ENCODE assay signal across 37 cellular contexts in genomic region chr22:22129387-22129786, GRCh38.
DNase-seq lines count a peak whose midpoint lies in the region; ATAC-seq, FAIRE-seq and TF ChIP-seq lines count a peak whose summit lies in the region.
"Had no signal": no experiment of that assay in that cellular context is flagged by ENCODE, and none has a peak within 500 bp of the region (broad histone marks: within the 10 kb centered on the region; RNA-seq: fewer than 3 reads in every experiment).

No MANE protein-coding gene starts in this region.

- H3K27ac Mint-ChIP-seq in endodermal cell, result no peak overlapping the region
- H3K27ac Mint-ChIP-seq: B cell; CD14-positive monocyte; CD4-positive, alpha-beta memory T cell; CD4-positive, alpha-beta T cell; CD4-positive, CD25-positive, alpha-beta regulatory T cell; CD8-positive, alpha-beta memory T cell; CD8-positive, alpha-beta T cell had no signal

- TF ChIP-seq EP300 in K562 (IDR thresholded peaks at IDR 0.05; ENCODE audit: low read length), result no peak

- CTCF ChIA-PET in K562 (lab: Yijun Ruan, JAX; ENCODE audit: low intra/inter-chr PET ratio), result no interaction called here

- H3K4me1 ChIP-seq in Karpas-422 (ENCODE audit: low read length), result peaks cover 18% of the 10 kb centered on the region
- peaks cover 47% of the 10 kb centered on the region for H3K4me1 ChIP-seq in Loucy (ENCODE audit: insufficient read depth, low read length, poor library complexity, severe bottlenecking)
- peaks cover 45% of the 10 kb centered on the region for H3K4me1 ChIP-seq in OCI-LY1 (ENCODE audit: insufficient read depth, low read length, severe bottlenecking)
- H3K4me1 ChIP-seq in K562 (replicated peaks in 1 of 2; ENCODE audit: control insufficient read depth in 2 of 2, insufficient read depth in 2 of 2, low read length in 2 of 2), result peaks cover 0 to 14% of the 10 kb centered on the region in 2 experiments; a peak in 2 of 5 replicates
- no peaks in the 10 kb centered on the region for H3K4me1 ChIP-seq in endodermal cell (ENCODE audit: control insufficient read depth, insufficient read depth, low read length)
- H3K4me1 ChIP-seq in foreskin keratinocyte, result no peaks in the 10 kb centered on the region
- H3K4me1 ChIP-seq: A549, BE2C, BLaER1, Caco-2 had no signal

- in situ Hi-C loops in K562 (cut with MboI), result no loop called here

- intact Hi-C loops in K562 (cut with micrococcal nuclease), result no loop called here

- no peak overlapping the region for H3K4me2 ChIP-seq in Karpas-422 (ENCODE audit: low read depth, low read length, poor library complexity, severe bottlenecking)
- peak overlapping the region; percentile 44 for H3K4me2 ChIP-seq in Loucy (ENCODE audit: low read depth, low read length, poor library complexity, severe bottlenecking)
- H3K4me2 ChIP-seq in OCI-LY1 (ENCODE audit: low read length), result peak overlapping the region; percentile 65
- no peak overlapping the region for H3K4me2 ChIP-seq in K562 (ENCODE audit: insufficient read depth, low read length)
- H3K4me2 ChIP-seq: A549; BLaER1; BLaER1 treated with 17β-estradiol and CSF1 and Interleukin-3, amounts not matched to agents 10 nM and 100 nM had no signal

- H3K4me1 Mint-ChIP-seq in endodermal cell, result no peaks in the 10 kb centered on the region
- H3K4me1 Mint-ChIP-seq: CD14-positive monocyte; CD4-positive, alpha-beta memory T cell; CD4-positive, CD25-positive, alpha-beta regulatory T cell had no signal

- no peaks in the 10 kb centered on the region for H4K20me1 ChIP-seq in Karpas-422 (ENCODE audit: insufficient read depth, low read depth, low read length)
- no peaks in the 10 kb centered on the region for H4K20me1 ChIP-seq in Loucy (ENCODE audit: insufficient read depth, low read length, poor library complexity, severe bottlenecking)
- H4K20me1 ChIP-seq in OCI-LY1 (ENCODE audit: insufficient read depth, low read length), result no peaks in the 10 kb centered on the region
- no peaks in the 10 kb centered on the region for H4K20me1 ChIP-seq in K562 (replicated peaks; ENCODE audit: control insufficient read depth, insufficient read depth, low read length)
- H4K20me1 ChIP-seq: BLaER1; BLaER1 treated with 17β-estradiol and CSF1 and Interleukin-3, amounts not matched to agents 10 nM and 100 nM had no signal

- H3K27me3 ChIP-seq in Karpas-422 (ENCODE audit: low read length), result no peaks in the 10 kb centered on the region
- H3K27me3 ChIP-seq in Loucy (ENCODE audit: insufficient read depth, low read length, poor library complexity, severe bottlenecking), result no peaks in the 10 kb centered on the region
- H3K27me3 ChIP-seq in OCI-LY1 (ENCODE audit: insufficient read depth, low read length), result no peaks in the 10 kb centered on the region
- peaks cover 27 to 56% of the 10 kb centered on the region in 2 experiments for H3K27me3 ChIP-seq in K562 (ENCODE audit: control insufficient read depth in 2 of 2, insufficient read depth in 2 of 2, low read length in 2 of 2)
- peaks cover 30% of the 10 kb centered on the region for H3K27me3 ChIP-seq in endodermal cell (ENCODE audit: control insufficient read depth, insufficient read depth, low read length, poor library complexity, severe bottlenecking)
- H3K27me3 ChIP-seq in foreskin keratinocyte, result peaks cover 33% of the 10 kb centered on the region
- H3K27me3 ChIP-seq: BLaER1; BLaER1 treated with 17β-estradiol and CSF1 and Interleukin-3, amounts not matched to agents 10 nM and 100 nM had no signal

- no peaks in the 10 kb centered on the region for H3K9me1 ChIP-seq in K562 (ENCODE audit: control insufficient read depth, insufficient read depth, low read length)

- POLR2A ChIA-PET in K562 (lab: Yijun Ruan, JAX), result interaction anchor here (0.8 to 3.3 kb wide), 3 partner anchors 11 to 437 kb away, joined by 3 to 15 read pairs (median 3); no protein-coding TSS in a partner anchor

- 1% methylated on average over 3 of the region's 3 CpGs for WGBS in K562 (ENCODE audit: insufficient coverage, low coverage, missing lambda C conversion rate)
- 87 to 95% methylated on average over 2 to 3 of the region's 3 CpGs for WGBS in endodermal cell (ENCODE audit: insufficient coverage in 1 of 2, insufficient read length in 1 of 2), 2 experiments

- H3K9me3 Mint-ChIP-seq in endodermal cell, result peaks cover 10% of the 10 kb centered on the region
- H3K9me3 Mint-ChIP-seq: CD14-positive monocyte; CD4-positive, alpha-beta T cell; CD8-positive, alpha-beta memory T cell; CD8-positive, alpha-beta T cell had no signal

- TF ChIP-seq CTCF in Loucy (conservative IDR thresholded peaks at IDR 0.05; ENCODE audit: low read length), result no peak
- TF ChIP-seq CTCF in OCI-LY1 (IDR thresholded peaks at IDR 0.05; ENCODE audit: low read length), result no peak
- TF ChIP-seq CTCF in K562 (IDR thresholded peaks at IDR 0.05 in 2 of 3, conservative IDR thresholded peaks at IDR 0.05 in 1 of 3; ENCODE audit: insufficient read depth in 2 of 3, low read depth in 1 of 3, low read length in 3 of 3), result no peak
- no peak for TF ChIP-seq CTCF in endodermal cell (conservative IDR thresholded peaks at IDR 0.05)
- no peak for TF ChIP-seq CTCF in foreskin keratinocyte (conservative IDR thresholded peaks at IDR 0.05)

- peaks cover 72% of the 10 kb centered on the region for H3K27me3 Mint-ChIP-seq in endodermal cell (ENCODE audit: insufficient read depth)
- H3K27me3 Mint-ChIP-seq: B cell had no signal

- no peaks in the 10 kb centered on the region for H3K9me2 ChIP-seq in Karpas-422 (replicated peaks; ENCODE audit: insufficient read depth, low read length)
- H3K9me2 ChIP-seq in Loucy (replicated peaks; ENCODE audit: low read depth, low read length), result no peaks in the 10 kb centered on the region
- no peaks in the 10 kb centered on the region for H3K9me2 ChIP-seq in OCI-LY1 (ENCODE audit: low read depth, low read length)

- TF ChIP-seq POLR2A in K562 (conservative IDR thresholded peaks at IDR 0.05), result no peak

- H2AFZ ChIP-seq in Karpas-422 (ENCODE audit: low read length), result no peak overlapping the region
- H2AFZ ChIP-seq in Loucy (ENCODE audit: low read length), result no peak overlapping the region
- no peak overlapping the region for H2AFZ ChIP-seq in OCI-LY1 (ENCODE audit: low read length)
- H2AFZ ChIP-seq in K562 (ENCODE audit: low read depth, low read length), result no peak overlapping the region

- H3K36me3 ChIP-seq in Karpas-422 (ENCODE audit: insufficient read depth, low read length) (no peaks in the 10 kb centered on the region), Loucy (ENCODE audit: insufficient read depth, low read length) (no peaks in the 10 kb centered on the region), OCI-LY1 (ENCODE audit: insufficient read depth, low read length) (peaks cover 1% of the 10 kb centered on the region; the same call in 1 of the 2 replicates), K562 (ENCODE audit: control insufficient read depth, insufficient read depth, low read length) (no peaks in the 10 kb centered on the region), endodermal cell (ENCODE audit: control insufficient read depth, insufficient read depth, low read length) (no peaks in the 10 kb centered on the region)
- H3K36me3 ChIP-seq: BE2C; BLaER1; BLaER1 treated with 17β-estradiol and CSF1 and Interleukin-3, amounts not matched to agents 10 nM and 100 nM had no signal

- H3K27ac ChIP-seq in Karpas-422 (ENCODE audit: low read length) (no peak overlapping the region), OCI-LY1 (ENCODE audit: low read depth, low read length, poor library complexity, severe bottlenecking) (peak overlapping the region; percentile 82), K562 (ENCODE audit: extremely low read depth, low read depth, low read length) (no peak overlapping the region), endodermal cell (ENCODE audit: low read depth, low read length) (no peak overlapping the region), foreskin keratinocyte (no peak overlapping the region)
- H3K27ac ChIP-seq: 22Rv1; A549; BLaER1; BLaER1 treated with 17β-estradiol and CSF1 and Interleukin-3, amounts not matched to agents 10 nM and 100 nM; C4-2B had no signal

- no peak for FAIRE-seq in K562 (lab: Jason Lieb, UNC)
- FAIRE-seq: A204.1, A549, D721Med had no signal

- DNase-seq in Karpas-422 (peak; percentile 25), K562 (ENCODE audit: extremely low read depth in 1 of 4, low spot score in 3 of 4) (no peak), endodermal cell (no peak), NCI-H446 (lab: John Stamatoyannopoulos, UW) (no peak), dedifferentiated amniotic fluid mesenchymal stem cell (ENCODE audit: extremely low spot score) (no peak), foreskin keratinocyte (no peak)
- DNase-seq: 8988T; ACHN; AML-193; BE2C; C1 segment of cervical spinal cord; Caco-2; Calu3; CD4-positive, alpha-beta memory T cell; CD4-positive, alpha-beta T cell; CD4-positive, CD25-positive, alpha-beta regulatory T cell; CD8-positive, alpha-beta memory T cell; CD8-positive, alpha-beta T cell; COR-L47; DMS 273 treated with DMSO at 0.1 percent for 48 hours; DMS153; DMS53; DMS79; DMS79 treated with DMSO at 0.1 percent for 48 hours; DND-41; EL had no signal

- TF ChIP-seq RAD21 in K562 (CRISPR knock-in tag; conservative IDR thresholded peaks at IDR 0.05 in 1 of 2, IDR thresholded peaks at IDR 0.05 in 1 of 2), result no peak

- no TSS peak for BruUV-seq in K562 (replicated peaks; lab: Mats Ljungman, UMichigan)

- H3K9ac ChIP-seq in Karpas-422 (ENCODE audit: low read length) (no peak overlapping the region), Loucy (ENCODE audit: low read depth, low read length, poor library complexity, severe bottlenecking) (no peak overlapping the region), OCI-LY1 (ENCODE audit: low read length) (peak overlapping the region; percentile 63), K562 (ENCODE audit: insufficient read depth in 1 of 2, low read depth in 2 of 2, low read length in 2 of 2) (no peak overlapping the region), endodermal cell (ENCODE audit: extremely low read depth, low read length, poor library complexity, severe bottlenecking) (no peak overlapping the region)
- H3K9ac ChIP-seq: BLaER1; BLaER1 treated with 17β-estradiol and CSF1 and Interleukin-3, amounts not matched to agents 10 nM and 100 nM had no signal

- no peaks in the 10 kb centered on the region for H3K36me3 Mint-ChIP-seq in endodermal cell (ENCODE audit: low read depth)
- H3K36me3 Mint-ChIP-seq: CD14-positive monocyte; CD4-positive, alpha-beta memory T cell; CD4-positive, CD25-positive, alpha-beta regulatory T cell; CD8-positive, alpha-beta memory T cell; CD8-positive, alpha-beta T cell had no signal

- H3F3A ChIP-seq in Loucy (ENCODE audit: low read depth) (no peaks in the 10 kb centered on the region), OCI-LY1 (ENCODE audit: insufficient read depth, low read length) (no peaks in the 10 kb centered on the region)

- H3K4me3 ChIP-seq in Karpas-422 (ENCODE audit: low read length) (no peak overlapping the region), Loucy (ENCODE audit: low read length, poor library complexity, severe bottlenecking) (peak overlapping the region; percentile 16), OCI-LY1 (ENCODE audit: low read depth, low read length, poor library complexity, severe bottlenecking) (peak overlapping the region; percentile 66), K562 (no peak overlapping the region), endodermal cell (ENCODE audit: low read length) (no peak overlapping the region)
- H3K4me3 ChIP-seq: A549; BLaER1; BLaER1 treated with 17β-estradiol and CSF1 and Interleukin-3, amounts not matched to agents 10 nM and 100 nM had no signal

- H3K9me3 ChIP-seq in Karpas-422 (ENCODE audit: low read length) (no peaks in the 10 kb centered on the region), Loucy (ENCODE audit: insufficient read depth, low read depth, low read length) (no peaks in the 10 kb centered on the region), OCI-LY1 (ENCODE audit: low read length) (0 out of 2 replicates have a peak, but pooled peaks cover 2% of the 10 kb centered on the region), K562 (replicated peaks; ENCODE audit: control insufficient read depth, insufficient read depth, low read depth, low read length) (no peaks in the 10 kb centered on the region), endodermal cell (ENCODE audit: control insufficient read depth, low read length) (no peaks in the 10 kb centered on the region)
- H3K9me3 ChIP-seq: A549; BE2C; BLaER1; BLaER1 treated with 17β-estradiol and CSF1 and Interleukin-3, amounts not matched to agents 10 nM and 100 nM; Caco-2 had no signal

- ATAC-seq in K562 (no peak), foreskin keratinocyte (no peak)
- ATAC-seq: A549; CD8-positive, alpha-beta T cell had no signal

- H3K4me3 Mint-ChIP-seq in endodermal cell, result no peak overlapping the region
- H3K4me3 Mint-ChIP-seq: B cell; CD14-positive monocyte; CD4-positive, alpha-beta memory T cell; CD4-positive, alpha-beta T cell; CD4-positive, CD25-positive, alpha-beta regulatory T cell; CD8-positive, alpha-beta memory T cell; CD8-positive, alpha-beta T cell had no signal

- H3K79me2 ChIP-seq in Karpas-422 (ENCODE audit: low read length) (no peaks in the 10 kb centered on the region), Loucy (ENCODE audit: insufficient read depth, low read length) (peaks cover 64% of the 10 kb centered on the region), OCI-LY1 (ENCODE audit: insufficient read depth, low read length) (peaks cover 25% of the 10 kb centered on the region), K562 (ENCODE audit: control insufficient read depth, insufficient read depth, low read length) (no peaks in the 10 kb centered on the region)

Comparison
In these comparisons a context has a peak if more than half of its experiments do, and no peak if none do; other contexts are left out.
1. H3K4me2 ChIP-seq: peak in Loucy (single experiment) and OCI-LY1 (single experiment); none in Karpas-422 (single experiment) and K562 (single experiment).
2. H3K4me3 ChIP-seq: peak in Loucy (single experiment) and OCI-LY1 (single experiment); none in Karpas-422 (single experiment), K562 (single experiment) and endodermal cell (single experiment).